Comparison of ENCODE assay signal across 1 cellular context in the genomic region with DNA sequence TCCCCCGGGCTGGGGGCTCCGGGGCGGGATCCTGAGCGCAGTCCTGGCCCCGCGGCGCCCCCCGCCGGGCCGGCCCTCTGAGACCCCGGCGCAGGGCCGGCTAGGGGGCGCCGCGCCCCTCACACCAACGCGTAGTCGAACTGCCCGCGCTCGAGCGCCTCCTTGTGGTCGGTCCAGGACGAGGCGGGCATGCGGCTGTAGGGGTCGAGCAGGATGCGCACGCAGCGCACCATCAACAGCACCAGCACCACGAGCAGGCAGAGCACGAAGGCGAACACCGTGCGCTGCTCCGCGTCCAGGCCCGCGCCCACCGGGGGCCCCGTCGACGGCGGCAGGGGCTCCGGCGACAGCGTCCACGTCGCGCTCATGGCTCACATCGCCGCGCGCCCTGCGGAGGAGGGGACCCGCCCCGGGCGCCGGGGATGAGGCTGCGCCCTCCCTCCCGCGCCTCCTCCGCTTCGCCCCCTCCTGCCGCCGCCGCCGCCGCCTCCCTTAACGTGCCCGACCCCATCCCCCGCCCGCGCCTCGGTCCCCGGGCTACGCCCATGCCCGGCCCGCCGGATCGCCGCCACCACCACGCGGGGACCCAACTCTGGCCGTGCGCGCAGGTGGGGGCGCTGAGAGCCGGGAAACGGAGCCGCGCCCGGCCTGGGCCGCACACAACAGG.
A peak's percentile ranks its signal among the peaks of the same experiment; 100 is the strongest.
TF ChIP-seq lines count a peak whose summit lies in the region.

No MANE protein-coding gene starts in this region.

TF ChIP-seq in K562, 482 proteins besides CTCF, POLR2A, EP300 and RAD21 (continues in another document):
- peak; percentile 56 for TF ChIP-seq ATF7 (IDR thresholded peaks at IDR 0.05)
- peak; percentile 41; the same call in 1 of the 2 replicates for TF ChIP-seq PHF8 (IDR thresholded peaks at IDR 0.05; ENCODE audit: borderline replicate concordance, low read length)
- TF ChIP-seq ZNF282 (CRISPR knock-in tag; IDR thresholded peaks at IDR 0.05) = peak; percentile 86; the same call in 1 of the 2 replicates
- TF ChIP-seq HMGXB4 (CRISPR knock-in tag; IDR thresholded peaks at IDR 0.05) = peak; percentile 77; the same call in 1 of the 2 replicates
- no peak for TF ChIP-seq SRF (CRISPR knock-in tag; IDR thresholded peaks at IDR 0.05)
- peak; percentile 45 for TF ChIP-seq SAP30 (IDR thresholded peaks at IDR 0.05; ENCODE audit: borderline replicate concordance, insufficient read depth, low read depth, low read length, poor library complexity, severe bottlenecking)
- TF ChIP-seq ZNF431 (CRISPR knock-in tag; IDR thresholded peaks at IDR 0.05) = peak; percentile 75
- TF ChIP-seq LCOR (CRISPR knock-in tag; IDR thresholded peaks at IDR 0.05) = peak; percentile 73; the same call in 1 of the 2 replicates
- peak; percentile 68; the same call in 1 of the 2 replicates for TF ChIP-seq MTA3 (IDR thresholded peaks at IDR 0.05; ENCODE audit: borderline replicate concordance)
- TF ChIP-seq ATF1 (CRISPR knock-in tag; IDR thresholded peaks at IDR 0.05) = no peak
- peak; percentile 71 for TF ChIP-seq ATF1 (tag; IDR thresholded peaks at IDR 0.05)
- TF ChIP-seq HINFP (tag; conservative IDR thresholded peaks at IDR 0.05; ENCODE audit: low read depth) = no peak
- 0 out of 2 replicates have a peak, but pooled peaks have one; percentile 45 for TF ChIP-seq SAFB (IDR thresholded peaks at IDR 0.05; ENCODE audit: borderline replicate concordance, low read depth, low read length)
- TF ChIP-seq, protein P1, sequence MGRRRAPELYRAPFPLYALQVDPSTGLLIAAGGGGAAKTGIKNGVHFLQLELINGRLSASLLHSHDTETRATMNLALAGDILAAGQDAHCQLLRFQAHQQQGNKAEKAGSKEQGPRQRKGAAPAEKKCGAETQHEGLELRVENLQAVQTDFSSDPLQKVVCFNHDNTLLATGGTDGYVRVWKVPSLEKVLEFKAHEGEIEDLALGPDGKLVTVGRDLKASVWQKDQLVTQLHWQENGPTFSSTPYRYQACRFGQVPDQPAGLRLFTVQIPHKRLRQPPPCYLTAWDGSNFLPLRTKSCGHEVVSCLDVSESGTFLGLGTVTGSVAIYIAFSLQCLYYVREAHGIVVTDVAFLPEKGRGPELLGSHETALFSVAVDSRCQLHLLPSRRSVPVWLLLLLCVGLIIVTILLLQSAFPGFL (CRISPR knock-in tag; IDR thresholded peaks at IDR 0.05) = 0 out of 2 replicates have a peak, but pooled peaks have one; percentile 71
- no peak for TF ChIP-seq BRCA1 (IDR thresholded peaks at IDR 0.05)
- TF ChIP-seq BRCA1 (CRISPR knock-in tag; IDR thresholded peaks at IDR 0.05) = no peak
- 0 out of 2 replicates have a peak, but pooled peaks have one; percentile 9 for TF ChIP-seq TCF3 (CRISPR knock-in tag; IDR thresholded peaks at IDR 0.05)
- TF ChIP-seq, protein P2, sequence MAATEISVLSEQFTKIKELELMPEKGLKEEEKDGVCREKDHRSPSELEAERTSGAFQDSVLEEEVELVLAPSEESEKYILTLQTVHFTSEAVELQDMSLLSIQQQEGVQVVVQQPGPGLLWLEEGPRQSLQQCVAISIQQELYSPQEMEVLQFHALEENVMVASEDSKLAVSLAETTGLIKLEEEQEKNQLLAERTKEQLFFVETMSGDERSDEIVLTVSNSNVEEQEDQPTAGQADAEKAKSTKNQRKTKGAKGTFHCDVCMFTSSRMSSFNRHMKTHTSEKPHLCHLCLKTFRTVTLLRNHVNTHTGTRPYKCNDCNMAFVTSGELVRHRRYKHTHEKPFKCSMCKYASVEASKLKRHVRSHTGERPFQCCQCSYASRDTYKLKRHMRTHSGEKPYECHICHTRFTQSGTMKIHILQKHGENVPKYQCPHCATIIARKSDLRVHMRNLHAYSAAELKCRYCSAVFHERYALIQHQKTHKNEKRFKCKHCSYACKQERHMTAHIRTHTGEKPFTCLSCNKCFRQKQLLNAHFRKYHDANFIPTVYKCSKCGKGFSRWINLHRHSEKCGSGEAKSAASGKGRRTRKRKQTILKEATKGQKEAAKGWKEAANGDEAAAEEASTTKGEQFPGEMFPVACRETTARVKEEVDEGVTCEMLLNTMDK (IDR thresholded peaks at IDR 0.05; ENCODE audit: borderline replicate concordance, insufficient read depth, low read depth, low read length, poor library complexity, severe bottlenecking) = peak; percentile 94
- 0 out of 2 replicates have a peak, but pooled peaks have one; percentile 51 for TF ChIP-seq KLF1 (tag; IDR thresholded peaks at IDR 0.05)
- TF ChIP-seq, protein P3, sequence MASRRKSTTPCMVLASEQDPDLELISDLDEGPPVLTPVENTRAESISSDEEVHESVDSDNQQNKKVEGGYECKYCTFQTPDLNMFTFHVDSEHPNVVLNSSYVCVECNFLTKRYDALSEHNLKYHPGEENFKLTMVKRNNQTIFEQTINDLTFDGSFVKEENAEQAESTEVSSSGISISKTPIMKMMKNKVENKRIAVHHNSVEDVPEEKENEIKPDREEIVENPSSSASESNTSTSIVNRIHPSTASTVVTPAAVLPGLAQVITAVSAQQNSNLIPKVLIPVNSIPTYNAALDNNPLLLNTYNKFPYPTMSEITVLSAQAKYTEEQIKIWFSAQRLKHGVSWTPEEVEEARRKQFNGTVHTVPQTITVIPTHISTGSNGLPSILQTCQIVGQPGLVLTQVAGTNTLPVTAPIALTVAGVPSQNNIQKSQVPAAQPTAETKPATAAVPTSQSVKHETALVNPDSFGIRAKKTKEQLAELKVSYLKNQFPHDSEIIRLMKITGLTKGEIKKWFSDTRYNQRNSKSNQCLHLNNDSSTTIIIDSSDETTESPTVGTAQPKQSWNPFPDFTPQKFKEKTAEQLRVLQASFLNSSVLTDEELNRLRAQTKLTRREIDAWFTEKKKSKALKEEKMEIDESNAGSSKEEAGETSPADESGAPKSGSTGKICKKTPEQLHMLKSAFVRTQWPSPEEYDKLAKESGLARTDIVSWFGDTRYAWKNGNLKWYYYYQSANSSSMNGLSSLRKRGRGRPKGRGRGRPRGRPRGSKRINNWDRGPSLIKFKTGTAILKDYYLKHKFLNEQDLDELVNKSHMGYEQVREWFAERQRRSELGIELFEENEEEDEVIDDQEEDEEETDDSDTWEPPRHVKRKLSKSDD (conservative IDR thresholded peaks at IDR 0.05; ENCODE audit: low read length) = no peak
- no peak for TF ChIP-seq IRF1 (CRISPR knock-in tag; IDR thresholded peaks at IDR 0.05; ENCODE audit: borderline replicate concordance)
- peak; percentile 67 for TF ChIP-seq ZBTB33 (CRISPR knock-in tag; IDR thresholded peaks at IDR 0.05)
- TF ChIP-seq ZNF232 (CRISPR knock-in tag; IDR thresholded peaks at IDR 0.05) = 0 out of 2 replicates have a peak, but pooled peaks have one; percentile 51
- TF ChIP-seq CC2D1A (IDR thresholded peaks at IDR 0.05) = no peak
- 0 out of 2 replicates have a peak, but pooled peaks have one; percentile 64 for TF ChIP-seq RERE (CRISPR knock-in tag; IDR thresholded peaks at IDR 0.05; ENCODE audit: borderline replicate concordance)
- TF ChIP-seq TEAD1 (CRISPR knock-in tag; IDR thresholded peaks at IDR 0.05) = peak in 1 of 2 experiments; percentile 83; a peak in 2 of 4 replicates
- 0 out of 2 replicates have a peak, but pooled peaks have one; percentile 6 for TF ChIP-seq ZNF583 (CRISPR knock-in tag; IDR thresholded peaks at IDR 0.05)
- peak; percentile 89 for TF ChIP-seq FOXP1 (CRISPR knock-in tag; IDR thresholded peaks at IDR 0.05)
- peak in 1 of 2 experiments; percentile 87; a peak in 1 of 3 replicates for TF ChIP-seq CBX3 (IDR thresholded peaks at IDR 0.05; ENCODE audit: borderline replicate concordance in 1 of 2, low read length in 2 of 2)
- peak; percentile 91 for TF ChIP-seq CTBP1 (IDR thresholded peaks at IDR 0.05; ENCODE audit: borderline replicate concordance)
- TF ChIP-seq NONO (IDR thresholded peaks at IDR 0.05; ENCODE audit: low read depth in 2 of 2, low read length in 1 of 2) = peak in 1 of 2 experiments; percentile 61; a peak in 2 of 4 replicates
- TF ChIP-seq FOXA3 (CRISPR knock-in tag; conservative IDR thresholded peaks at IDR 0.05 in 1 of 2, IDR thresholded peaks at IDR 0.05 in 1 of 2) = peak in 1 of 2 experiments; percentile 70; a peak in 1 of 4 replicates
- peak; percentile 88; the same call in 1 of the 2 replicates for TF ChIP-seq FOXP4 (CRISPR knock-in tag; IDR thresholded peaks at IDR 0.05; ENCODE audit: borderline replicate concordance)
- TF ChIP-seq EHMT2 (IDR thresholded peaks at IDR 0.05) = no peak
